ENCODE assay signal across 11 cellular contexts in genomic region chrX:40127052-40127451, GRCh38. TPM values are rescaled to one million over a fixed set of nuclear protein-coding genes. Genes with fewer than 3 reads are reported as not detected.
DNase-seq lines count a peak whose midpoint lies in the region; ATAC-seq and TF ChIP-seq lines count a peak whose summit lies in the region.
"Had no signal": no experiment of that assay in that cellular context is flagged by ENCODE, and none has a peak within 500 bp of the region (broad histone marks: within the 10 kb centered on the region; RNA-seq: fewer than 3 reads in every experiment).

No MANE protein-coding gene starts in this region.

- H3K27me3 ChIP-seq in psoas muscle (ENCODE audit: insufficient read depth in 3 of 3, low read length in 2 of 3) = peaks cover 0 to 13% (median 0%) of the 10 kb centered on the region in 3 donors

- peak; percentile 47 for ATAC-seq in activated B cell treated with CpG ODN at 0.5 μM for 24 hours (ENCODE audit: low read depth)
- peak; percentile 58 to 82 (median 63) for ATAC-seq in psoas muscle
- no peak for ATAC-seq in GM21447 (IDR thresholded peaks at IDR 0.05; ENCODE audit: unreplicated experiment)

- H3K27ac ChIP-seq in psoas muscle = no peak overlapping the region

- H3K9me3 ChIP-seq in psoas muscle = no peaks in the 10 kb centered on the region

- POLR2A ChIA-PET in activated CD4-positive, alpha-beta T cell treated with anti-CD3 and anti-CD28 coated beads, Interleukin-2, amount 10 ng/mL, durations not matched to agents 7 days and 5 days (lab: Charles Lee) = no interaction called here
- POLR2A ChIA-PET in activated B cell treated with CpG ODN at 0.5 μM for 24 hours (lab: Charles Lee) = interaction anchor here (0.7 to 1.6 kb wide), 2 partner anchors 23 to 28 kb away, joined by 3 to 5 read pairs; no protein-coding TSS in a partner anchor

- CTCF ChIA-PET in activated CD4-positive, alpha-beta T cell treated with anti-CD3 and anti-CD28 coated beads, Interleukin-2, amount 10 ng/mL, durations not matched to agents 7 days and 5 days (lab: Charles Lee) = interaction anchor here (0.6 to 2.8 kb wide), 3 partner anchors 13 to 37 kb away, joined by 3 to 6 read pairs (median 4); no protein-coding TSS in a partner anchor
- CTCF ChIA-PET in activated B cell treated with CpG ODN at 0.5 μM for 24 hours (lab: Charles Lee) = no interaction called here

- H3K4me1 Mint-ChIP-seq in activated CD4-positive, alpha-beta T cell treated with anti-CD3 and anti-CD28 coated beads, Interleukin-2, amount 10 ng/mL, durations not matched to agents 7 days and 5 days = peaks cover 8% of the 10 kb centered on the region
- H3K4me1 Mint-ChIP-seq in activated B cell treated with CpG ODN at 0.5 μM for 24 hours = peaks cover 7% of the 10 kb centered on the region

- no peaks in the 10 kb centered on the region for H3K36me3 Mint-ChIP-seq in activated CD4-positive, alpha-beta T cell treated with anti-CD3 and anti-CD28 coated beads, Interleukin-2, amount 10 ng/mL, durations not matched to agents 7 days and 5 days (ENCODE audit: low read depth)
- no peaks in the 10 kb centered on the region for H3K36me3 Mint-ChIP-seq in activated B cell treated with CpG ODN at 0.5 μM for 24 hours (ENCODE audit: low read depth)

- H3K27ac Mint-ChIP-seq in activated CD4-positive, alpha-beta T cell treated with anti-CD3 and anti-CD28 coated beads, Interleukin-2, amount 10 ng/mL, durations not matched to agents 7 days and 5 days = no peak overlapping the region
- no peak overlapping the region for H3K27ac Mint-ChIP-seq in activated B cell treated with CpG ODN at 0.5 μM for 24 hours
- H3K27ac Mint-ChIP-seq: nephron progenitor cell had no signal

- H3K36me3 ChIP-seq in psoas muscle (ENCODE audit: insufficient read depth in 1 of 2, low read depth in 1 of 2) = no peaks in the 10 kb centered on the region

- no peak overlapping the region for H3K4me3 ChIP-seq in psoas muscle

- peaks cover 15% of the 10 kb centered on the region for H3K4me1 ChIP-seq in psoas muscle

- H3K27me3 Mint-ChIP-seq in activated CD4-positive, alpha-beta T cell treated with anti-CD3 and anti-CD28 coated beads, Interleukin-2, amount 10 ng/mL, durations not matched to agents 7 days and 5 days = no peaks in the 10 kb centered on the region
- no peaks in the 10 kb centered on the region for H3K27me3 Mint-ChIP-seq in activated B cell treated with CpG ODN at 0.5 μM for 24 hours

- intact Hi-C loops in activated B cell treated with CpG ODN at 0.5 μM for 24 hours (cut with micrococcal nuclease) = no loop called here
- intact Hi-C loops in psoas muscle (cut with DNase I) = no loop called here

- TF ChIP-seq CTCF in activated B cell treated with CpG ODN at 0.5 μM for 24 hours (IDR thresholded peaks at IDR 0.05) = no peak
- TF ChIP-seq CTCF in psoas muscle (IDR thresholded peaks at IDR 0.05) = no peak

- WGBS in psoas muscle, 3 donors = 34 to 51% (median 34%) methylated on average over 2 of the region's 2 CpGs

- H3K4me3 Mint-ChIP-seq in activated CD4-positive, alpha-beta T cell treated with anti-CD3 and anti-CD28 coated beads, Interleukin-2, amount 10 ng/mL, durations not matched to agents 7 days and 5 days = no peak overlapping the region
- H3K4me3 Mint-ChIP-seq in activated B cell treated with CpG ODN at 0.5 μM for 24 hours = no peak overlapping the region
- H3K4me3 Mint-ChIP-seq: nephron progenitor cell had no signal

- peak; percentile 47 for DNase-seq in activated CD4-positive, alpha-beta T cell treated with anti-CD3 and anti-CD28 coated beads, Interleukin-2, amount 10 ng/mL, durations not matched to agents 7 days and 5 days
- no peak for DNase-seq in activated CD4-positive, alpha-beta T cell treated with anti-CD3 and anti-CD28 coated beads, Interleukin-2, amount 50 U/mL, for 48 hours
- DNase-seq in M059J (ENCODE audit: low read depth) = peak; percentile 32
- no peak for DNase-seq in activated B cell treated with CpG ODN at 0.5 μM for 24 hours
- peak in 1 of 2 donors; percentile 45 for DNase-seq in psoas muscle
- no peak for DNase-seq in D341Med (ENCODE audit: low spot score)
- no peak for DNase-seq in NCI-H345 (lab: John Stamatoyannopoulos, UW)
- DNase-seq: activated gamma-delta T cell, nephron progenitor cell, trophoblast cell had no signal

- no peaks in the 10 kb centered on the region for H3K9me3 Mint-ChIP-seq in activated CD4-positive, alpha-beta T cell treated with anti-CD3 and anti-CD28 coated beads, Interleukin-2, amount 10 ng/mL, durations not matched to agents 7 days and 5 days
- no peaks in the 10 kb centered on the region for H3K9me3 Mint-ChIP-seq in activated B cell treated with CpG ODN at 0.5 μM for 24 hours

RNA-seq across cellular contexts. Expression of gene BCOR, which starts 29.3 kb away (rescaled TPM):
- total RNA-seq in activated CD4-positive, alpha-beta T cell treated with anti-CD3 and anti-CD28 coated beads, Interleukin-2, amount 10 ng/mL, durations not matched to agents 7 days and 5 days = 10 to 100 TPM; 53.1 to 54.9 TPM
- 35.5 and 50.6 TPM in 2 replicates for total RNA-seq in M059J (2014; rRNA removed; shearing (Covaris generic))
- total RNA-seq in activated B cell treated with CpG ODN at 0.5 μM for 24 hours (59.3 and 60.4 TPM in 2 replicates), psoas muscle (10 to 100 TPM; 18.3 to 24.3 (median 19.6) TPM)
- 10 to 100 TPM in 2 of 3 donors, 1 to 10 TPM in 1; 6.4 to 14.2 (median 10.1) TPM for polyA plus RNA-seq in psoas muscle

Comparison
In these comparisons a context has a peak if more than half of its experiments do, and no peak if none do; other contexts are left out.
1. DNase-seq: peak in activated CD4-positive, alpha-beta T cell treated with anti-CD3 and anti-CD28 coated beads, Interleukin-2, amount 10 ng/mL, durations not matched to agents 7 days and 5 days (single experiment) and M059J (single experiment); none in activated CD4-positive, alpha-beta T cell treated with anti-CD3 and anti-CD28 coated beads, Interleukin-2, amount 50 U/mL, for 48 hours (0 of 2), activated B cell treated with CpG ODN at 0.5 μM for 24 hours (single experiment), D341Med (single experiment) and NCI-H345 (single experiment).